Comparison of ENCODE assay signal across 11 cellular contexts in genomic region chr19:34350161-34350561, GRCh38. TPM values are rescaled to one million over a fixed set of nuclear protein-coding genes. Genes with fewer than 3 reads are reported as not detected.
DNase-seq lines count a peak whose midpoint lies in the region; ATAC-seq and TF ChIP-seq lines count a peak whose summit lies in the region.
"Had no signal": no experiment of that assay in that cellular context is flagged by ENCODE, and none has a peak within 500 bp of the region (broad histone marks: within the 10 kb centered on the region; RNA-seq: fewer than 3 reads in every experiment).

No MANE protein-coding gene starts in this region.

- no peaks in the 10 kb centered on the region for H3K27me3 ChIP-seq in upper lobe of right lung

- peak; percentile 96 to 97 for ATAC-seq in activated T-cell treated with anti-CD3 and anti-CD28 coated beads, Interleukin-2, amount 50 U/mL, for 72 hours (replicated peaks in 1 of 2)
- peak; percentile 8 for ATAC-seq in upper lobe of right lung

- peaks cover 22% of the 10 kb centered on the region for H3K4me1 Mint-ChIP-seq in activated T-cell treated with anti-CD3 and anti-CD28 coated beads, Interleukin-2, amount 50 U/mL, for 72 hours (ENCODE audit: low read depth)
- no peaks in the 10 kb centered on the region for H3K4me1 Mint-ChIP-seq in nephron progenitor cell

- H3K9me3 Mint-ChIP-seq in activated T-cell treated with anti-CD3 and anti-CD28 coated beads, Interleukin-2, amount 50 U/mL, for 72 hours = no peaks in the 10 kb centered on the region
- peaks cover 7% of the 10 kb centered on the region for H3K9me3 Mint-ChIP-seq in nephron progenitor cell

- H3K36me3 Mint-ChIP-seq in activated T-cell treated with anti-CD3 and anti-CD28 coated beads, Interleukin-2, amount 50 U/mL, for 72 hours (ENCODE audit: insufficient read depth in 2 of 2) = peaks cover 0 to 7% of the 10 kb centered on the region in 2 donors
- H3K36me3 Mint-ChIP-seq in nephron progenitor cell (ENCODE audit: low read depth) = peaks cover 53% of the 10 kb centered on the region

- H3K36me3 ChIP-seq in upper lobe of right lung = peaks cover 72% of the 10 kb centered on the region

- peak overlapping the region; percentile 87 for H3K27ac Mint-ChIP-seq in activated T-cell treated with anti-CD3 and anti-CD28 coated beads, Interleukin-2, amount 50 U/mL, for 72 hours
- peak overlapping the region; percentile 11 for H3K27ac Mint-ChIP-seq in nephron progenitor cell

- peak; percentile 68 for DNase-seq in NK-92 treated with Interleukin-12 subunit alpha and Interleukin-12 subunit beta, amount 100 ng/mL, for 24 hours (lab: John Stamatoyannopoulos, UW)
- DNase-seq in NK-92 (lab: John Stamatoyannopoulos, UW; ENCODE audit: unreplicated experiment) = no peak
- peak; percentile 71 to 73 for DNase-seq in activated T-cell treated with anti-CD3 and anti-CD28 coated beads, Interleukin-2, amount 50 U/mL, for 72 hours
- DNase-seq in nephron progenitor cell = no peak
- DNase-seq in upper lobe of right lung = no peak
- DNase-seq in COR-L47 (lab: John Stamatoyannopoulos, UW) = no peak
- DNase-seq in NCI-H2081 (lab: John Stamatoyannopoulos, UW) = no peak
- DNase-seq in DMS79 treated with DMSO at 0.1 percent for 48 hours (lab: John Stamatoyannopoulos, UW) = no peak

- no peak overlapping the region for H3K27ac ChIP-seq in upper lobe of right lung
- H3K27ac ChIP-seq: 22Rv1, KMS-11, thoracic aorta had no signal

- TF ChIP-seq CTCF in nephron progenitor cell (IDR thresholded peaks at IDR 0.05) (no peak), upper lobe of right lung (IDR thresholded peaks at IDR 0.05) (no peak)

- H3K4me3 Mint-ChIP-seq in activated T-cell treated with anti-CD3 and anti-CD28 coated beads, Interleukin-2, amount 50 U/mL, for 72 hours = peak overlapping the region; percentile 51 to 69
- H3K4me3 Mint-ChIP-seq in nephron progenitor cell = no peak overlapping the region

- H3K27me3 Mint-ChIP-seq in activated T-cell treated with anti-CD3 and anti-CD28 coated beads, Interleukin-2, amount 50 U/mL, for 72 hours (ENCODE audit: low read depth) = no peaks in the 10 kb centered on the region
- H3K27me3 Mint-ChIP-seq in nephron progenitor cell (ENCODE audit: low read depth, poor library complexity) = no peaks in the 10 kb centered on the region

- intact Hi-C loops in upper lobe of right lung (cut with DNase I) = no loop called here

- no peaks in the 10 kb centered on the region for H3K9me3 ChIP-seq in upper lobe of right lung
- H3K9me3 ChIP-seq: thoracic aorta had no signal

- H3K4me1 ChIP-seq in upper lobe of right lung = no peaks in the 10 kb centered on the region

- H3K4me3 ChIP-seq in upper lobe of right lung = no peak overlapping the region
- H3K4me3 ChIP-seq: thoracic aorta had no signal

RNA-seq across cellular contexts. Expression of gene GPI, which starts 14.8 kb away (rescaled TPM):
- total RNA-seq in activated T-cell treated with anti-CD3 and anti-CD28 coated beads, Interleukin-2, amount 50 U/mL, for 72 hours = 100 to 1,000 TPM; 240 to 282 TPM
- 144 TPM for total RNA-seq in upper lobe of right lung

RNA-seq across cellular contexts. Expression of gene PDCD2L, which starts 54.0 kb away (rescaled TPM):
- total RNA-seq in activated T-cell treated with anti-CD3 and anti-CD28 coated beads, Interleukin-2, amount 50 U/mL, for 72 hours = 10 to 100 TPM; 23.2 to 34.4 TPM
- total RNA-seq in upper lobe of right lung = 7.4 TPM

Comparison
In these comparisons a context has a peak if more than half of its experiments do, and no peak if none do; other contexts are left out.
1. DNase-seq: peak in NK-92 treated with Interleukin-12 subunit alpha and Interleukin-12 subunit beta, amount 100 ng/mL, for 24 hours (single experiment) and activated T-cell treated with anti-CD3 and anti-CD28 coated beads, Interleukin-2, amount 50 U/mL, for 72 hours (2 of 2); none in NK-92 (single experiment), nephron progenitor cell (single experiment), upper lobe of right lung (single experiment), COR-L47 (single experiment), NCI-H2081 (0 of 2) and DMS79 treated with DMSO at 0.1 percent for 48 hours (single experiment).